ENCODE assay signal across 8 cellular contexts in genomic region chr5:42756630-42757601, GRCh38. TPM values are rescaled to one million over a fixed set of nuclear protein-coding genes. Genes with fewer than 3 reads are reported as not detected.
DNase-seq lines count a peak whose midpoint lies in the region; ATAC-seq, FAIRE-seq and TF ChIP-seq lines count a peak whose summit lies in the region.

Gene CCDC152 (plus strand): TSS chr5:42756818. CDS start chr5:42759122, 2,304 bp downstream.

- DNase-seq in AG09319 (ENCODE audit: extremely low read depth, low read depth) = peak; percentile 4
- peak; percentile 75 for DNase-seq in M059J (ENCODE audit: low read depth)
- DNase-seq in activated T-cell treated with anti-CD3 and anti-CD28 coated beads for 48 hours (ENCODE audit: low read depth) = peak; percentile 57
- DNase-seq in fibroblast of villous mesenchyme (ENCODE audit: low read depth) = no peak
- peak; percentile 27 for DNase-seq in putamen (ENCODE audit: low spot score)
- no peak for DNase-seq in GM19239 (ENCODE audit: insufficient read length, low spot score)
- DNase-seq in DMS 273 treated with DMSO at 0.1 percent for 48 hours (lab: John Stamatoyannopoulos, UW) = no peak

- peak; percentile 71 for ATAC-seq in GM21381 (IDR thresholded peaks at IDR 0.05; ENCODE audit: unreplicated experiment)

- no peak for FAIRE-seq in GM19239 (lab: Jason Lieb, UNC)

- no peak for TF ChIP-seq CTCF in AG09319 (IDR thresholded peaks at IDR 0.05; ENCODE audit: low read depth, low read length)
- no peak for TF ChIP-seq CTCF in fibroblast of villous mesenchyme (IDR thresholded peaks at IDR 0.05; ENCODE audit: insufficient read depth, low read depth, low read length)

- H3K4me3 ChIP-seq in fibroblast of villous mesenchyme (ENCODE audit: low read depth, low read length) = peak within 1 kb of the TSS; percentile 49

RNA-seq across cellular contexts. Expression of gene CCDC152, which starts in this region (rescaled TPM):
- 1.6 and 3.0 TPM in 2 replicates for total RNA-seq in M059J (2014; rRNA removed; shearing (Covaris generic))
- 0.86 and 0.97 TPM in 2 replicates for total RNA-seq in fibroblast of villous mesenchyme

Comparison
In these comparisons a context has a peak if more than half of its experiments do, and no peak if none do; other contexts are left out.
1. DNase-seq: peak in AG09319 (single experiment), M059J (single experiment), activated T-cell treated with anti-CD3 and anti-CD28 coated beads for 48 hours (single experiment) and putamen (single experiment); none in fibroblast of villous mesenchyme (single experiment), GM19239 (single experiment) and DMS 273 treated with DMSO at 0.1 percent for 48 hours (single experiment).